In the genomic region with DNA sequence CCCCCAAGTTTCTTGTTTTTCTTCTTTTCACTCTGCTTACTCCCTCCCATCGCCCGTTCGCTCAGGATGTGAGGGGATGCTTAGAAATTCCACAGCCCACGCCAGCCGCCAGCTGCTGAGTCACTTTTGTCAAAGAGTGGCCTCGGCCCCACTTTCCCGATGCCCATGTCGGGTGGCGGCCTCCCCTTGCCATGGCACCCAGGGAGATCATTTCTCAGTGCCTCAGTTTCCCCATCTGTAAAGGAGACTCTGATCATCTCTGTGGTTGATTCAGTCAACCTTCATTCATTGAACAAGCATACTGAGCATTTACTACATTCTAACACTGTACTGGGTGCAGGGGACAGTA, we compare ENCODE assay signal across 10 cellular contexts. TPM values are rescaled to one million over a fixed set of nuclear protein-coding genes. Genes with fewer than 3 reads are reported as not detected.
DNase-seq lines count a peak whose midpoint lies in the region; ATAC-seq, FAIRE-seq and TF ChIP-seq lines count a peak whose summit lies in the region.
"Had no signal": no experiment of that assay in that cellular context is flagged by ENCODE, and none has a peak within 500 bp of the region (broad histone marks: within the 10 kb centered on the region; RNA-seq: fewer than 3 reads in every experiment).

No MANE protein-coding gene starts in this region.

- H3K27me3 Mint-ChIP-seq in activated B cell treated with CpG ODN at 0.5 μM for 24 hours, result peaks cover 2% of the 10 kb centered on the region
- H3K27me3 Mint-ChIP-seq in stimulated activated naive CD8-positive, alpha-beta T cell treated with anti-CD3 and anti-CD28 coated beads, Interleukin-15, amount 100 ng/mL, for 72 hours, result peaks cover 29% of the 10 kb centered on the region

- H3K9me3 Mint-ChIP-seq in activated B cell treated with CpG ODN at 0.5 μM for 24 hours, result no peaks in the 10 kb centered on the region
- H3K9me3 Mint-ChIP-seq in stimulated activated naive CD8-positive, alpha-beta T cell treated with anti-CD3 and anti-CD28 coated beads, Interleukin-15, amount 100 ng/mL, for 72 hours, result no peaks in the 10 kb centered on the region

- peaks cover 3% of the 10 kb centered on the region for H4K20me1 ChIP-seq in hepatocyte (ENCODE audit: insufficient read depth, poor library complexity, severe bottlenecking)

- H3K4me3 ChIP-seq in hepatocyte, result no peak overlapping the region

- peak overlapping the region; percentile 97 for H3K27ac ChIP-seq in hepatocyte

- no peaks in the 10 kb centered on the region for H3K9me2 ChIP-seq in hepatocyte (replicated peaks; ENCODE audit: insufficient read depth)

- peaks cover 35% of the 10 kb centered on the region for H3K79me2 ChIP-seq in hepatocyte

- no peaks in the 10 kb centered on the region for H3K27me3 ChIP-seq in hepatocyte

- peak overlapping the region; percentile 64 for H3K27ac Mint-ChIP-seq in activated B cell treated with CpG ODN at 0.5 μM for 24 hours
- H3K27ac Mint-ChIP-seq in stimulated activated naive CD8-positive, alpha-beta T cell treated with anti-CD3 and anti-CD28 coated beads, Interleukin-15, amount 100 ng/mL, for 72 hours, result peak overlapping the region; percentile 37 to 96

- peaks cover 55% of the 10 kb centered on the region for H3K4me1 ChIP-seq in hepatocyte (ENCODE audit: insufficient read depth)

- POLR2A ChIA-PET in activated B cell treated with CpG ODN at 0.5 μM for 24 hours (lab: Charles Lee), result interaction anchor here (0.6 to 0.9 kb wide), 2 partner anchors 243 to 294 kb away, joined by 3 read pairs; no protein-coding TSS in a partner anchor

- H3K4me1 Mint-ChIP-seq in activated B cell treated with CpG ODN at 0.5 μM for 24 hours, result peaks cover 32% of the 10 kb centered on the region
- H3K4me1 Mint-ChIP-seq in stimulated activated naive CD8-positive, alpha-beta T cell treated with anti-CD3 and anti-CD28 coated beads, Interleukin-15, amount 100 ng/mL, for 72 hours, result peaks cover 24% of the 10 kb centered on the region

- intact Hi-C loops in activated B cell treated with CpG ODN at 0.5 μM for 24 hours (cut with micrococcal nuclease), result no loop called here

- 29% methylated on average over 9 of the region's 9 CpGs for WGBS in hepatocyte (ENCODE audit: low lambda C conversion rate, missing lambda C conversion rate)

- FAIRE-seq in frontal cortex (lab: Jason Lieb, UNC), result no peak

- no peaks in the 10 kb centered on the region for H3K36me3 ChIP-seq in hepatocyte (replicated peaks; ENCODE audit: insufficient read depth, low read depth)

- CTCF ChIA-PET in activated B cell treated with CpG ODN at 0.5 μM for 24 hours (lab: Charles Lee), result no interaction called here

- no peaks in the 10 kb centered on the region for H3K9me3 ChIP-seq in hepatocyte (ENCODE audit: low read depth)

- TF ChIP-seq CTCF in activated B cell treated with CpG ODN at 0.5 μM for 24 hours (IDR thresholded peaks at IDR 0.05), result no peak
- no peak for TF ChIP-seq CTCF in hepatocyte (IDR thresholded peaks at IDR 0.05; ENCODE audit: poor library complexity)

- H3K36me3 Mint-ChIP-seq in activated B cell treated with CpG ODN at 0.5 μM for 24 hours (ENCODE audit: low read depth), result no peaks in the 10 kb centered on the region

- DNase-seq in activated B cell treated with CpG ODN at 0.5 μM for 24 hours (no peak), hepatocyte (ENCODE audit: low spot score) (no peak), NCI-H510A treated with DMSO at 0.1 percent for 48 hours (lab: John Stamatoyannopoulos, UW) (no peak), ureter (ENCODE audit: low spot score) (no peak), frontal cortex (ENCODE audit: low spot score in 2 of 2) (no peak), NCI-H2227 (lab: John Stamatoyannopoulos, UW; ENCODE audit: unreplicated experiment) (no peak)
- no peak for DNase-seq in stimulated activated naive CD8-positive, alpha-beta T cell treated with anti-CD3 and anti-CD28 coated beads, Interleukin-15, amount 100 ng/mL, for 72 hours
- DNase-seq: activated effector memory CD4-positive, alpha-beta T cell treated with Interleukin-2 at 50 U/mL for 16 hours had no signal

- H3K4me2 ChIP-seq in hepatocyte, result peak overlapping the region; percentile 75

- peak; percentile 7 for ATAC-seq in GM19397 (IDR thresholded peaks at IDR 0.05; ENCODE audit: unreplicated experiment)
- no peak for ATAC-seq in activated B cell treated with CpG ODN at 0.5 μM for 24 hours (ENCODE audit: low read depth)
- no peak for ATAC-seq in stimulated activated naive CD8-positive, alpha-beta T cell treated with anti-CD3 and anti-CD28 coated beads, Interleukin-15, amount 100 ng/mL, for 72 hours

- H3K4me3 Mint-ChIP-seq in activated B cell treated with CpG ODN at 0.5 μM for 24 hours, result peak overlapping the region; percentile 93
- peak overlapping the region; percentile 82 to 88 for H3K4me3 Mint-ChIP-seq in stimulated activated naive CD8-positive, alpha-beta T cell treated with anti-CD3 and anti-CD28 coated beads, Interleukin-15, amount 100 ng/mL, for 72 hours

- no peak overlapping the region for H2AFZ ChIP-seq in hepatocyte

RNA-seq across cellular contexts. Expression of a gene that starts 0.4 kb away (rescaled TPM):
- total RNA-seq in activated B cell treated with CpG ODN at 0.5 μM for 24 hours, result 0.51 and 1.8 TPM in 2 replicates
- 36.8 and 55.1 TPM in 2 replicates for total RNA-seq in hepatocyte
- 55.2 and 62.9 TPM in 2 replicates for polyA plus RNA-seq in hepatocyte
- 108 TPM for total RNA-seq in ureter
- total RNA-seq in frontal cortex, result 12.2 TPM

RNA-seq across cellular contexts. Expression of a gene that starts 10.6 kb away (rescaled TPM):
- total RNA-seq in activated B cell treated with CpG ODN at 0.5 μM for 24 hours (not detected in 2 replicates), hepatocyte (54.6 and 58.2 TPM in 2 replicates), ureter (not detected), frontal cortex (not detected)
- 43.3 and 46.9 TPM in 2 replicates for polyA plus RNA-seq in hepatocyte
- total RNA-seq: renal cortical epithelial cell had no signal

RNA-seq across cellular contexts. Expression of a gene that starts 33.9 kb away (rescaled TPM):
- not detected in 2 replicates for total RNA-seq in activated B cell treated with CpG ODN at 0.5 μM for 24 hours
- 0.88 and 1.1 TPM in 2 replicates for total RNA-seq in hepatocyte
- polyA plus RNA-seq in hepatocyte, result 0.39 and 0.99 TPM in 2 replicates
- total RNA-seq in ureter, result 0.10 TPM
- 2.9 TPM for total RNA-seq in frontal cortex
- total RNA-seq: renal cortical epithelial cell had no signal

Comparison
In these comparisons a context has a peak if more than half of its experiments do, and no peak if none do; other contexts are left out.
1. RNA of a gene that starts 10.6 kb away (total RNA-seq): 54.6 to 58.2 TPM in hepatocyte; not detected in activated B cell treated with CpG ODN at 0.5 μM for 24 hours, not detected in ureter (single experiment) and not detected in frontal cortex (single experiment); every median in the first group is over 10 times any median in the second.